Comparison of ENCODE assay signal across 8 cellular contexts in the genomic region with DNA sequence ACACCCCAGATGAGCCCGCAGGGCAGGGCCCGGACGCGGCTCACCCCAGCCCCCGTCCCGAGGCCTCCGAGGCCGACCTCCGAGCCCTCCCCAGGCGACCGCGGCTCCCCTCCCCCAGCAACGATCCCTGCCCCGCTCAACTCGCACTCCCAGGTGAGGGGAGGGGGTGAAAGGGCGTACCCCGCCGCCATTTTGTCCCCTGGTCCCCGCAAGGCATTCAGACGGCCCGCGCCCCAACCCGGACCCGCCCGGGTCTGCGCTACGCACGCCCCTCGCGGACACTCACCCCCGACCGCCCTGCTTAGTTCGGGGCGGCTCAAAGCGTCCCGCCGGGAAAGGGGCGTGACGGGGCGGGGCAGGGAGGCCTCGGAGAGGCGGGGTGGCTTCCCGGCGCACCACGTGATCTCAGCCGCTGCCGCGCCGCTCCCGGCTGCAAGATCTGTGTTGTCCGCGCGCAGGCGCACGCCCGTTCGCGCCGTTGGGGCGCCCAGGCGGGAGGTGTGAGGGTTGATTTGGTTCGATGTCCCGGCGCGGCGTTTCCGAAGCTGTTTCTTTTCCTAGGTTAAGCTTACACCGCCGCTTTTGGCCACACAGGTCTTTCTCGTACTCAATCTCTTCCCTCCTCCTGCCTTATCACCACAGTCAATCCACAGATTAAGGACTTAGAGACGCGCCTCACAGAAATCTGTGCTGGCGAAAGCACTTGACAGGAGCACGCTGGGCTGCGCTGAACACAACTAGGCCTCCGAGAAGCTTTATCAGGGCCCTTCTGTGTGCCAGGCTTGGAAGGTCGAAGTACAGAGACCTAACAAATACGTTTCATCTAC. TPM values are rescaled to one million over a fixed set of nuclear protein-coding genes. Genes with fewer than 3 reads are reported as not detected.
DNase-seq lines count a peak whose midpoint lies in the region; ATAC-seq, FAIRE-seq and TF ChIP-seq lines count a peak whose summit lies in the region.

A gene with protein sequence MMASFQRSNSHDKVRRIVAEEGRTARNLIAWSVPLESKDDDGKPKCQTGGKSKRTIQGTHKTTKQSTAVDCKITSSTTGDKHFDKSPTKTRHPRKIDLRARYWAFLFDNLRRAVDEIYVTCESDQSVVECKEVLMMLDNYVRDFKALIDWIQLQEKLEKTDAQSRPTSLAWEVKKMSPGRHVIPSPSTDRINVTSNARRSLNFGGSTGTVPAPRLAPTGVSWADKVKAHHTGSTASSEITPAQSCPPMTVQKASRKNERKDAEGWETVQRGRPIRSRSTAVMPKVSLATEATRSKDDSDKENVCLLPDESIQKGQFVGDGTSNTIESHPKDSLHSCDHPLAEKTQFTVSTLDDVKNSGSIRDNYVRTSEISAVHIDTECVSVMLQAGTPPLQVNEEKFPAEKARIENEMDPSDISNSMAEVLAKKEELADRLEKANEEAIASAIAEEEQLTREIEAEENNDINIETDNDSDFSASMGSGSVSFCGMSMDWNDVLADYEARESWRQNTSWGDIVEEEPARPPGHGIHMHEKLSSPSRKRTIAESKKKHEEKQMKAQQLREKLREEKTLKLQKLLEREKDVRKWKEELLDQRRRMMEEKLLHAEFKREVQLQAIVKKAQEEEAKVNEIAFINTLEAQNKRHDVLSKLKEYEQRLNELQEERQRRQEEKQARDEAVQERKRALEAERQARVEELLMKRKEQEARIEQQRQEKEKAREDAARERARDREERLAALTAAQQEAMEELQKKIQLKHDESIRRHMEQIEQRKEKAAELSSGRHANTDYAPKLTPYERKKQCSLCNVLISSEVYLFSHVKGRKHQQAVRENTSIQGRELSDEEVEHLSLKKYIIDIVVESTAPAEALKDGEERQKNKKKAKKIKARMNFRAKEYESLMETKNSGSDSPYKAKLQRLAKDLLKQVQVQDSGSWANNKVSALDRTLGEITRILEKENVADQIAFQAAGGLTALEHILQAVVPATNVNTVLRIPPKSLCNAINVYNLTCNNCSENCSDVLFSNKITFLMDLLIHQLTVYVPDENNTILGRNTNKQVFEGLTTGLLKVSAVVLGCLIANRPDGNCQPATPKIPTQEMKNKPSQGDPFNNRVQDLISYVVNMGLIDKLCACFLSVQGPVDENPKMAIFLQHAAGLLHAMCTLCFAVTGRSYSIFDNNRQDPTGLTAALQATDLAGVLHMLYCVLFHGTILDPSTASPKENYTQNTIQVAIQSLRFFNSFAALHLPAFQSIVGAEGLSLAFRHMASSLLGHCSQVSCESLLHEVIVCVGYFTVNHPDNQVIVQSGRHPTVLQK (N-terminal part only) (minus strand): TSS at position 328 of the 827 bp plus-strand sequence. CDS start 21,523 bp downstream, outside the sequence.

- under 1% methylated on average over 78 of the region's 78 CpGs for WGBS in right cardiac atrium

- no peak for TF ChIP-seq CTCF in GM13976 (IDR thresholded peaks at IDR 0.05; ENCODE audit: borderline replicate concordance, control extremely low read depth, extremely low read depth, insufficient read depth, missing control alignments)

- peak; percentile 97 for FAIRE-seq in urothelium cell line (lab: Jason Lieb, UNC)

- no peaks in the 10 kb centered on the region for H3K27me3 ChIP-seq in right cardiac atrium (ENCODE audit: control insufficient read depth, insufficient read depth)

- in situ Hi-C loops in GM13976 (cut with MboI; ENCODE audit: low sequenced_read_pairs, unreplicated experiment): no loop called here

- no peaks in the 10 kb centered on the region for H3K4me1 ChIP-seq in right cardiac atrium (ENCODE audit: control insufficient read depth, insufficient read depth, low read length)

- H3K27ac ChIP-seq in angular gyrus (ENCODE audit: low read depth, low read length) (peak within 1 kb of the TSS; percentile 95), right cardiac atrium (ENCODE audit: low read length) (peak within 1 kb of the TSS; percentile 86)

- no peaks in the 10 kb centered on the region for H3K9me3 ChIP-seq in right cardiac atrium (ENCODE audit: control insufficient read depth, low read length)

- H3K4me3 ChIP-seq in right cardiac atrium (ENCODE audit: low read length): peak within 1 kb of the TSS; percentile 78

- DNase-seq in GM13976 (ENCODE audit: low spot score) (peak; percentile 96), NCI-H1694 (lab: John Stamatoyannopoulos, UW) (peak; percentile 38), T-helper 2 cell (peak; percentile 81 to 95 (median 87)), right cardiac atrium (peak; percentile 97 to 98 (median 98)), pulmonary artery endothelial cell (ENCODE audit: low read depth, low spot score) (peak; percentile 49), urothelium cell line (ENCODE audit: low spot score) (peak; percentile 97)

- intact Hi-C loops in right cardiac atrium (cut with DNase I): no loop called here

- ATAC-seq in HG02870 (IDR thresholded peaks at IDR 0.05; ENCODE audit: unreplicated experiment): peak; percentile 84
- ATAC-seq in right cardiac atrium: peak; percentile 97 to 98

RNA-seq across cellular contexts. Expression of the gene that starts here (rescaled TPM):
- total RNA-seq in right cardiac atrium: 10 to 100 TPM; 35.9 to 43.5 (median 37.7) TPM
- 16.3 TPM for polyA plus RNA-seq in right cardiac atrium
- total RNA-seq in pulmonary artery endothelial cell: 5.9 and 7.7 TPM in 2 replicates

Comparison
In these comparisons a context has a peak if more than half of its experiments do, and no peak if none do; other contexts are left out.
1. Peak in every context shown above with its lines: DNase-seq, ATAC-seq, H3K4me3 ChIP-seq and H3K27ac ChIP-seq.
2. DNase-seq: peak in every context shown above with its lines; median percentile 98 in right cardiac atrium; 97 in urothelium cell line; 96 in GM13976; 87 in T-helper 2 cell; 49 in pulmonary artery endothelial cell; 38 in NCI-H1694.